In genomic region chr1:52002038-52002917, GRCh38 we compare ENCODE assay signal across 8 cellular contexts. TPM values are rescaled to one million over a fixed set of nuclear protein-coding genes. Genes with fewer than 3 reads are reported as not detected.
DNase-seq lines count a peak whose midpoint lies in the region; ATAC-seq and TF ChIP-seq lines count a peak whose summit lies in the region.

No MANE protein-coding gene starts in this region.

- H3K27ac ChIP-seq in DOHH2 (ENCODE audit: low read depth, low read length) (no peak overlapping the region), heart left ventricle (no peak overlapping the region)

- no peak overlapping the region for H3K4me3 Mint-ChIP-seq in activated naive CD8-positive, alpha-beta T cell treated with anti-CD3 and anti-CD28 coated beads for 36 hours

- ATAC-seq in GM21619 (IDR thresholded peaks at IDR 0.05; ENCODE audit: unreplicated experiment) (peak; percentile 72), heart left ventricle (peak; percentile 69 to 94 (median 88))

- TF ChIP-seq CTCF in DOHH2 (IDR thresholded peaks at IDR 0.05; ENCODE audit: low read depth, low read length, poor library complexity, severe bottlenecking) (peak; percentile 89), LNCaP clone FGC (IDR thresholded peaks at IDR 0.05; ENCODE audit: control insufficient read depth, extremely low read depth, insufficient read depth) (peak; percentile 98), heart left ventricle (IDR thresholded peaks at IDR 0.05) (peak; percentile 69 to 92 (median 87))

- no peaks in the 10 kb centered on the region for H3K4me1 ChIP-seq in DOHH2 (ENCODE audit: control insufficient read depth, low read length)
- no peaks in the 10 kb centered on the region for H3K4me1 ChIP-seq in heart left ventricle

- no peak overlapping the region for H3K27ac Mint-ChIP-seq in activated naive CD8-positive, alpha-beta T cell treated with anti-CD3 and anti-CD28 coated beads for 36 hours

- H3K4me3 ChIP-seq in DOHH2 (ENCODE audit: low read length) (no peak overlapping the region), LNCaP clone FGC (ENCODE audit: low read depth, low read length) (no peak overlapping the region), heart left ventricle (no peak overlapping the region)

- no peaks in the 10 kb centered on the region for H3K9me3 ChIP-seq in DOHH2 (ENCODE audit: control insufficient read depth, insufficient read depth, low read length)
- H3K9me3 ChIP-seq in heart left ventricle, result no peaks in the 10 kb centered on the region

- H3K9me3 Mint-ChIP-seq in activated naive CD8-positive, alpha-beta T cell treated with anti-CD3 and anti-CD28 coated beads for 36 hours, result no peaks in the 10 kb centered on the region

- H3K36me3 Mint-ChIP-seq in activated naive CD8-positive, alpha-beta T cell treated with anti-CD3 and anti-CD28 coated beads for 36 hours, result no peaks in the 10 kb centered on the region

- no peaks in the 10 kb centered on the region for H3K79me2 ChIP-seq in DOHH2 (ENCODE audit: control insufficient read depth, low read length)

- DNase-seq in LNCaP clone FGC (ENCODE audit: low read depth) (peak; percentile 71), OCI-M1 (lab: John Stamatoyannopoulos, UW) (peak; percentile 94), heart left ventricle (peak in 2 of 5 donors; percentile 50 to 58), pulmonary artery endothelial cell (ENCODE audit: low read depth, low spot score) (peak; percentile 78), posterior vena cava (ENCODE audit: low spot score) (no peak)
- DNase-seq in activated naive CD8-positive, alpha-beta T cell treated with anti-CD3 and anti-CD28 coated beads for 36 hours, result peak; percentile 33

- intact Hi-C loops in heart left ventricle (cut with DNase I), result loop anchor here in 8 of 10 donors (1.0 to 5.0 kb wide), 3 partner anchors 105 kb away; no protein-coding TSS in a partner anchor
- intact Hi-C loops in posterior vena cava (cut with DNase I), result no loop called here

- no peak overlapping the region for H3K4me2 ChIP-seq in DOHH2 (ENCODE audit: low read length)

- no peak for TF ChIP-seq POLR2A in heart left ventricle (IDR thresholded peaks at IDR 0.05)

- H4K20me1 ChIP-seq in DOHH2 (ENCODE audit: control insufficient read depth, insufficient read depth, low read depth, low read length), result no peaks in the 10 kb centered on the region

- H3F3A ChIP-seq in DOHH2 (ENCODE audit: control insufficient read depth, insufficient read depth), result no peaks in the 10 kb centered on the region

- 50 to 56% (median 52%) methylated on average over 9 of the region's 9 CpGs for WGBS in heart left ventricle, 4 donors

- no peaks in the 10 kb centered on the region for H3K9me2 ChIP-seq in DOHH2 (replicated peaks; ENCODE audit: control insufficient read depth, low read length)

- peaks cover 21% of the 10 kb centered on the region for H3K27me3 Mint-ChIP-seq in activated naive CD8-positive, alpha-beta T cell treated with anti-CD3 and anti-CD28 coated beads for 36 hours

- H3K36me3 ChIP-seq in DOHH2 (ENCODE audit: control insufficient read depth, low read length) (no peaks in the 10 kb centered on the region), heart left ventricle (no peaks in the 10 kb centered on the region)

- no peaks in the 10 kb centered on the region for H3K4me1 Mint-ChIP-seq in activated naive CD8-positive, alpha-beta T cell treated with anti-CD3 and anti-CD28 coated beads for 36 hours

- peaks cover 7% of the 10 kb centered on the region; the same call in 1 of the 2 replicates for H3K27me3 ChIP-seq in DOHH2 (ENCODE audit: control insufficient read depth, low read length)
- H3K27me3 ChIP-seq in heart left ventricle, result peaks cover 0 to 35% (median 5%) of the 10 kb centered on the region in 9 donors

RNA-seq across cellular contexts. Expression of gene RAB3B, which starts 11.8 kb away (rescaled TPM):
- under 1 TPM; 0.06 to 0.08 TPM for total RNA-seq in activated naive CD8-positive, alpha-beta T cell treated with anti-CD3 and anti-CD28 coated beads for 36 hours
- total RNA-seq in heart left ventricle (under 1 TPM in 2 of 9 donors, not detected in 7; 0.02 to 0.11 TPM), pulmonary artery endothelial cell (14.8 and 23.3 TPM in 2 replicates), posterior vena cava (under 1 TPM in 1 of 2 donors, not detected in 1; 0.05 TPM)
- polyA plus RNA-seq in heart left ventricle, result under 1 TPM in 1 of 2 donors, not detected in 1; 0.14 TPM

RNA-seq across cellular contexts. Expression of gene KTI12, which starts 31.3 kb away (rescaled TPM):
- total RNA-seq in activated naive CD8-positive, alpha-beta T cell treated with anti-CD3 and anti-CD28 coated beads for 36 hours, result 10 to 100 TPM; 17.6 to 18.1 TPM
- total RNA-seq in heart left ventricle (1 to 10 TPM; 2.4 to 7.1 (median 4.2) TPM), pulmonary artery endothelial cell (12.1 and 12.4 TPM in 2 replicates), posterior vena cava (1 to 10 TPM; 5.7 to 7.8 TPM)
- polyA plus RNA-seq in heart left ventricle, result 10 to 100 TPM in 1 of 2 donors, 1 to 10 TPM in 1; 2.8 to 10.3 TPM

RNA-seq across cellular contexts. Expression of gene TXNDC12, which starts 52.7 kb away (rescaled TPM):
- 10 to 100 TPM; 33.3 to 36.1 TPM for total RNA-seq in activated naive CD8-positive, alpha-beta T cell treated with anti-CD3 and anti-CD28 coated beads for 36 hours
- total RNA-seq in heart left ventricle, result 10 to 100 TPM; 19.9 to 42.9 (median 26.2) TPM
- polyA plus RNA-seq in heart left ventricle, result 10 to 100 TPM in 1 of 2 donors, 1 to 10 TPM in 1; 7.7 to 33.5 TPM
- total RNA-seq in pulmonary artery endothelial cell, result 22.8 and 28.8 TPM in 2 replicates
- total RNA-seq in posterior vena cava, result 10 to 100 TPM; 30.1 to 32.7 TPM

RNA-seq across cellular contexts. Expression of gene BTF3L4, which starts 53.8 kb away (rescaled TPM):
- total RNA-seq in activated naive CD8-positive, alpha-beta T cell treated with anti-CD3 and anti-CD28 coated beads for 36 hours, result 10 to 100 TPM; 40.2 to 43.2 TPM
- total RNA-seq in heart left ventricle (10 to 100 TPM; 28.9 to 44.2 (median 33.1) TPM), pulmonary artery endothelial cell (40.6 and 41.1 TPM in 2 replicates), posterior vena cava (10 to 100 TPM; 36.6 to 41.5 TPM)
- 10 to 100 TPM; 25.4 to 48.2 TPM for polyA plus RNA-seq in heart left ventricle

Comparison
In these comparisons a context has a peak if more than half of its experiments do, and no peak if none do; other contexts are left out.
1. RNA of gene RAB3B, which starts 11.8 kb away (total RNA-seq): 14.8 to 23.3 TPM in pulmonary artery endothelial cell; 0.06 to 0.08 TPM in activated naive CD8-positive, alpha-beta T cell treated with anti-CD3 and anti-CD28 coated beads for 36 hours, 0.05 TPM in posterior vena cava and 0.02 to 0.11 TPM in heart left ventricle; every median in the first group is over 10 times any median in the second.
2. intact Hi-C loops: an anchor here in heart left ventricle (1.0 to 5.0 kb wide); none called in posterior vena cava.
3. Peak in every context shown above with its lines, with median percentiles within 50 percentile points of each other: CTCF ChIP-seq.